8 cellular contexts compared by ENCODE assay signal in genomic region chr11:48307760-48308386, GRCh38. TPM values are rescaled to one million over a fixed set of nuclear protein-coding genes. Genes with fewer than 3 reads are reported as not detected.
DNase-seq lines count a peak whose midpoint lies in the region; ATAC-seq, FAIRE-seq and TF ChIP-seq lines count a peak whose summit lies in the region.

No MANE protein-coding gene starts in this region.

- peak; percentile 91 for FAIRE-seq in GM12892 (lab: Jason Lieb, UNC)

- peak; percentile 59 for TF ChIP-seq CTCF in lung (IDR thresholded peaks at IDR 0.05; ENCODE audit: control extremely low read depth, extremely low read depth)

- no peak overlapping the region for H3K4me3 ChIP-seq in lung

- H3K27me3 ChIP-seq in lung (ENCODE audit: control insufficient read depth, insufficient read depth) = no peaks in the 10 kb centered on the region

- H3K4me1 ChIP-seq in lung (ENCODE audit: control insufficient read depth in 2 of 2, insufficient read depth in 2 of 2, low read length in 2 of 2) = no peaks in the 10 kb centered on the region

- no peak overlapping the region for H3K27ac ChIP-seq in lung (ENCODE audit: low read depth in 1 of 2, low read length in 1 of 2)

- TF ChIP-seq POLR2A in GM12892 (IDR thresholded peaks at IDR 0.05; ENCODE audit: low read depth, low read length) = no peak

- no peaks in the 10 kb centered on the region for H3K36me3 ChIP-seq in lung (ENCODE audit: control insufficient read depth in 2 of 2, insufficient read depth in 2 of 2, low read length in 2 of 2)

- 22 to 25% methylated on average over 5 of the region's 5 CpGs for WGBS in lung, 2 donors

- ATAC-seq in HG02943 (IDR thresholded peaks at IDR 0.05; ENCODE audit: low read depth, unreplicated experiment) (peak; percentile 94), lung (ENCODE audit: insufficient read depth, low FRiP score) (peak; percentile 66)

- H3K9me3 ChIP-seq in lung (ENCODE audit: control insufficient read depth in 2 of 2, insufficient read depth in 1 of 2, low read length in 1 of 2) = no peaks in the 10 kb centered on the region

- DNase-seq in A172 (ENCODE audit: low spot score) (peak; percentile 61), GM12892 (ENCODE audit: insufficient read length) (peak; percentile 27), NCI-H2171 (lab: John Stamatoyannopoulos, UW) (peak; percentile 26), dermis blood vessel endothelial cell (peak; percentile 71), lung (ENCODE audit: low spot score) (peak; percentile 63)
- DNase-seq in activated CD4-positive, alpha-beta T cell treated with anti-CD3 and anti-CD28 coated beads for 24 hours (ENCODE audit: low read depth in 2 of 2) = peak; percentile 41 to 66
- peak; percentile 29 to 53 for DNase-seq in stimulated activated CD8-positive, alpha-beta memory T cell treated with anti-CD3 and anti-CD28 coated beads, Interleukin-2, amount 100 ng/mL, for 48 hours (ENCODE audit: low read depth in 2 of 2)

RNA-seq across cellular contexts. Expression of gene OR4S1, which starts 1.9 kb away (rescaled TPM):
- total RNA-seq in A172 (2014; rRNA removed; shearing (Covaris generic)) = not detected in 2 replicates
- not detected for polyA plus RNA-seq in GM12892 (2012; ENCODE audit: missing spikeins)
- total RNA-seq in dermis blood vessel endothelial cell (not detected in 2 replicates), lung (not detected)
- not detected for polyA plus RNA-seq in lung

RNA-seq across cellular contexts. Expression of gene OR4C3, which starts 16.8 kb away (rescaled TPM):
- not detected in 2 replicates for total RNA-seq in A172 (2014; rRNA removed; shearing (Covaris generic))
- polyA plus RNA-seq in GM12892 (2012; ENCODE audit: missing spikeins) = not detected
- total RNA-seq in dermis blood vessel endothelial cell = not detected in 2 replicates
- total RNA-seq in lung = not detected
- polyA plus RNA-seq in lung = not detected

RNA-seq across cellular contexts. Expression of gene OR4X1, which starts 44.2 kb away (rescaled TPM):
- not detected in 2 replicates for total RNA-seq in A172 (2014; rRNA removed; shearing (Covaris generic))
- not detected for polyA plus RNA-seq in GM12892 (2012; ENCODE audit: missing spikeins)
- total RNA-seq in dermis blood vessel endothelial cell (not detected in 2 replicates), lung (not detected)
- polyA plus RNA-seq in lung = not detected

RNA-seq across cellular contexts. Expression of gene OR4C5, which starts 58.4 kb away (rescaled TPM):
- total RNA-seq in A172 (2014; rRNA removed; shearing (Covaris generic)) = not detected in 2 replicates
- polyA plus RNA-seq in GM12892 (2012; ENCODE audit: missing spikeins) = not detected
- total RNA-seq in dermis blood vessel endothelial cell (not detected in 2 replicates), lung (not detected)
- not detected for polyA plus RNA-seq in lung
